In genomic region chr15:63389902-63390301, GRCh38 we compare ENCODE assay signal across 11 cellular contexts. TPM values are rescaled to one million over a fixed set of nuclear protein-coding genes. Genes with fewer than 3 reads are reported as not detected.
A peak's percentile ranks its signal among the peaks of the same experiment; 100 is the strongest.
DNase-seq lines count a peak whose midpoint lies in the region; ATAC-seq and TF ChIP-seq lines count a peak whose summit lies in the region.
"Had no signal": no experiment of that assay in that cellular context is flagged by ENCODE, and none has a peak within 500 bp of the region (broad histone marks: within the 10 kb centered on the region; RNA-seq: fewer than 3 reads in every experiment).

No MANE protein-coding gene starts in this region.

- no peaks in the 10 kb centered on the region for H3K9me2 ChIP-seq in SK-N-SH

- no peaks in the 10 kb centered on the region for H4K20me1 ChIP-seq in SK-N-SH (ENCODE audit: insufficient read depth)

- peak; percentile 13; the same call in 1 of the 2 replicates for TF ChIP-seq RAD21 in Ishikawa (IDR thresholded peaks at IDR 0.05; ENCODE audit: low read depth)
- TF ChIP-seq RAD21 in SK-N-SH (IDR thresholded peaks at IDR 0.05; ENCODE audit: low read length) = no peak

- no peaks in the 10 kb centered on the region for H3K36me3 Mint-ChIP-seq in nephron (ENCODE audit: low read depth)
- no peaks in the 10 kb centered on the region for H3K36me3 Mint-ChIP-seq in stimulated activated memory B cell treated with anti-CD40 and anti-IgM and Interleukin-4, amounts not matched to agents 10 μg/mL and 1 μg/mL and 100 μg/mL, for 72 hours
- H3K36me3 Mint-ChIP-seq: CD4-positive, CD25-positive, alpha-beta regulatory T cell had no signal

- peak overlapping the region in 2 of 3 experiments; percentile 34 to 45 for H3K27ac Mint-ChIP-seq in nephron
- no peak overlapping the region for H3K27ac Mint-ChIP-seq in stimulated activated memory B cell treated with anti-CD40 and anti-IgM and Interleukin-4, amounts not matched to agents 10 μg/mL and 1 μg/mL and 100 μg/mL, for 72 hours
- H3K27ac Mint-ChIP-seq: activated naive CD8-positive, alpha-beta T cell; CD4-positive, CD25-positive, alpha-beta regulatory T cell had no signal

- TF ChIP-seq EP300 in Ishikawa (IDR thresholded peaks at IDR 0.05; ENCODE audit: borderline replicate concordance) = peak; percentile 32; the same call in 1 of the 2 replicates
- TF ChIP-seq EP300 in SK-N-SH (IDR thresholded peaks at IDR 0.05; ENCODE audit: borderline replicate concordance in 1 of 2, low read depth in 1 of 2, low read length in 1 of 2) = no peak

- H3K27ac ChIP-seq in SK-N-SH (ENCODE audit: low read depth in 2 of 2, low read length in 1 of 2) (no peak overlapping the region), brain microvascular endothelial cell (no peak overlapping the region)

- POLR2A ChIA-PET in SK-N-SH (lab: Yijun Ruan, JAX) = no interaction called here

- TF ChIP-seq CTCF in SK-N-SH (IDR thresholded peaks at IDR 0.05) (no peak), nephron (IDR thresholded peaks at IDR 0.05; ENCODE audit: unreplicated experiment in 3 of 3) (no peak), brain microvascular endothelial cell (IDR thresholded peaks at IDR 0.05; ENCODE audit: low read depth, low read length, missing control alignments) (no peak)

- H3F3A ChIP-seq in SK-N-SH (replicated peaks; ENCODE audit: insufficient read depth) = no peaks in the 10 kb centered on the region

- peaks cover 43% of the 10 kb centered on the region for H3K4me1 Mint-ChIP-seq in nephron
- no peaks in the 10 kb centered on the region for H3K4me1 Mint-ChIP-seq in stimulated activated memory B cell treated with anti-CD40 and anti-IgM and Interleukin-4, amounts not matched to agents 10 μg/mL and 1 μg/mL and 100 μg/mL, for 72 hours

- no peak overlapping the region for H3K4me2 ChIP-seq in SK-N-SH

- no peak for ATAC-seq in HG03045 (IDR thresholded peaks at IDR 0.05; ENCODE audit: unreplicated experiment)
- ATAC-seq in stimulated activated memory B cell treated with anti-CD40 and anti-IgM and Interleukin-4, amounts not matched to agents 10 μg/mL and 1 μg/mL and 100 μg/mL, for 72 hours = no peak

- no peaks in the 10 kb centered on the region for H3K9me3 Mint-ChIP-seq in nephron
- H3K9me3 Mint-ChIP-seq in stimulated activated memory B cell treated with anti-CD40 and anti-IgM and Interleukin-4, amounts not matched to agents 10 μg/mL and 1 μg/mL and 100 μg/mL, for 72 hours = peaks cover 4% of the 10 kb centered on the region

- 87% methylated on average over 3 of the region's 4 CpGs for WGBS in SK-N-SH (ENCODE audit: low lambda C conversion rate)

- H3K9me3 ChIP-seq in SK-N-SH = no peaks in the 10 kb centered on the region

- DNase-seq in NCI-H2081 (lab: John Stamatoyannopoulos, UW) = peak; percentile 93 to 98
- no peak for DNase-seq in SK-N-SH
- DNase-seq in brain microvascular endothelial cell = no peak
- DNase-seq in NCI-H1694 treated with DMSO at 0.1 percent for 48 hours (lab: John Stamatoyannopoulos, UW) = no peak
- DNase-seq: activated CD4-positive, alpha-beta T cell treated with anti-CD3 and anti-CD28 coated beads for 1 hour; CD4-positive, CD25-positive, alpha-beta regulatory T cell had no signal

- H3K4me3 Mint-ChIP-seq in nephron = no peak overlapping the region
- H3K4me3 Mint-ChIP-seq in stimulated activated memory B cell treated with anti-CD40 and anti-IgM and Interleukin-4, amounts not matched to agents 10 μg/mL and 1 μg/mL and 100 μg/mL, for 72 hours = no peak overlapping the region
- H3K4me3 Mint-ChIP-seq: activated naive CD8-positive, alpha-beta T cell; CD4-positive, CD25-positive, alpha-beta regulatory T cell had no signal

- no peaks in the 10 kb centered on the region for H3K79me2 ChIP-seq in SK-N-SH (ENCODE audit: insufficient read depth)

- H2AFZ ChIP-seq in SK-N-SH (ENCODE audit: low read depth) = no peak overlapping the region

- in situ Hi-C loops in brain microvascular endothelial cell (cut with HindIII; ENCODE audit: low pct_ligation_motif_present, low sequenced_read_pairs) = no loop called here

- H3K4me1 ChIP-seq in SK-N-SH (ENCODE audit: control insufficient read depth in 1 of 2, insufficient read depth in 2 of 2, low read depth in 1 of 2, low read length in 1 of 2) = peaks cover 0 to 3% of the 10 kb centered on the region in 2 experiments; a peak in 1 of 4 replicates

- H3K9ac ChIP-seq in SK-N-SH = no peak overlapping the region

- no peak overlapping the region for H3K4me3 ChIP-seq in SK-N-SH (ENCODE audit: low read depth in 2 of 2, low read length in 1 of 2)
- H3K4me3 ChIP-seq in brain microvascular endothelial cell (ENCODE audit: low read depth, low read length) = no peak overlapping the region

- H3K36me3 ChIP-seq in SK-N-SH (replicated peaks in 1 of 2; ENCODE audit: control insufficient read depth in 1 of 2, insufficient read depth in 2 of 2, low read length in 1 of 2) (no peaks in the 10 kb centered on the region), brain microvascular endothelial cell (replicated peaks) (no peaks in the 10 kb centered on the region)

- peaks cover 17% of the 10 kb centered on the region for H3K27me3 Mint-ChIP-seq in nephron (ENCODE audit: low read depth)
- peaks cover 7% of the 10 kb centered on the region for H3K27me3 Mint-ChIP-seq in stimulated activated memory B cell treated with anti-CD40 and anti-IgM and Interleukin-4, amounts not matched to agents 10 μg/mL and 1 μg/mL and 100 μg/mL, for 72 hours

- no peaks in the 10 kb centered on the region for H3K27me3 ChIP-seq in SK-N-SH (ENCODE audit: insufficient read depth)
- H3K27me3 ChIP-seq in brain microvascular endothelial cell (replicated peaks) = no peaks in the 10 kb centered on the region

- CTCF ChIA-PET in SK-N-SH (lab: Yijun Ruan, JAX) = interaction anchor here (1.0 to 1.5 kb wide), 6 partner anchors 12 to 101 kb away, joined by 3 to 5 read pairs (median 4); no protein-coding TSS in a partner anchor

TF ChIP-seq in Ishikawa, 13 proteins besides CTCF, POLR2A, EP300 and RAD21:
- TF ChIP-seq CEBPB (IDR thresholded peaks at IDR 0.05) (no peak), MAX (IDR thresholded peaks at IDR 0.05) (peak; percentile 39; the same call in 1 of the 2 replicates), NFIC (IDR thresholded peaks at IDR 0.05) (peak; percentile 95), TEAD4 (IDR thresholded peaks at IDR 0.05) (peak; percentile 12; the same call in 1 of the 2 replicates), TAF1 (IDR thresholded peaks at IDR 0.05; ENCODE audit: low read depth) (peak; percentile 28; the same call in 1 of the 2 replicates), TCF12 (IDR thresholded peaks at IDR 0.05; ENCODE audit: low read depth) (peak; percentile 62), USF1 (IDR thresholded peaks at IDR 0.05) (no peak), EGR1 (IDR thresholded peaks at IDR 0.05) (no peak), CREB1 (IDR thresholded peaks at IDR 0.05; ENCODE audit: low read depth) (no peak)

TF ChIP-seq in SK-N-SH, 30 proteins besides CTCF, POLR2A, EP300 and RAD21:
- TF ChIP-seq SMC3 (IDR thresholded peaks at IDR 0.05; ENCODE audit: low read depth, low read length) (no peak), RFX5 (IDR thresholded peaks at IDR 0.05; ENCODE audit: low read length) (no peak), USF1 (IDR thresholded peaks at IDR 0.05; ENCODE audit: borderline replicate concordance, low read depth) (no peak), POLR2AphosphoS5 (IDR thresholded peaks at IDR 0.05; ENCODE audit: low read depth, low read length) (no peak), NFIC (IDR thresholded peaks at IDR 0.05; ENCODE audit: borderline replicate concordance) (peak; percentile 47; the same call in 1 of the 2 replicates), FOXJ3 (CRISPR knock-in tag; IDR thresholded peaks at IDR 0.05) (no peak), GABPA (IDR thresholded peaks at IDR 0.05; ENCODE audit: low read depth) (no peak), GATA2 (CRISPR knock-in tag; IDR thresholded peaks at IDR 0.05) (no peak)

RNA-seq across cellular contexts. Expression of gene CA12, which starts 8.3 kb away (rescaled TPM):
- 39.4 and 44.3 TPM in 2 replicates for polyA plus RNA-seq in SK-N-SH (2012; rRNA removed)
- polyA plus RNA-seq in SK-N-SH (2012; cell fraction: cytosol; rRNA removed) = 32.6 and 41.3 TPM in 2 replicates
- polyA plus RNA-seq in SK-N-SH (2012; cell fraction: nucleus; rRNA removed) = 25.4 and 33.6 TPM in 2 replicates
- polyA plus RNA-seq: CD4-positive, CD25-positive, alpha-beta regulatory T cell had no signal

Comparison
In these comparisons a context has a peak if more than half of its experiments do, and no peak if none do; other contexts are left out.
1. DNase-seq: peak in NCI-H2081 (2 of 2); none in SK-N-SH (single experiment), brain microvascular endothelial cell (single experiment) and NCI-H1694 treated with DMSO at 0.1 percent for 48 hours (single experiment).